Comparison of ENCODE assay signal across 1 cellular context in genomic region chr22:22552630-22553029, GRCh38.
TF ChIP-seq lines count a peak whose summit lies in the region.

No MANE protein-coding gene starts in this region.

TF ChIP-seq in GM12878, 131 proteins besides CTCF, POLR2A, EP300 and RAD21:
- no peak for TF ChIP-seq NBN (IDR thresholded peaks at IDR 0.05)
- no peak for TF ChIP-seq MXI1 (IDR thresholded peaks at IDR 0.05; ENCODE audit: low read depth, low read length)
- no peak for TF ChIP-seq PAX5 (IDR thresholded peaks at IDR 0.05; ENCODE audit: borderline replicate concordance, low read depth, low read length)
- no peak for TF ChIP-seq ZSCAN29 (IDR thresholded peaks at IDR 0.05)
- no peak for TF ChIP-seq REST (IDR thresholded peaks at IDR 0.05; ENCODE audit: low read depth, low read length)
- TF ChIP-seq RUNX3 (IDR thresholded peaks at IDR 0.05; ENCODE audit: low read length) = peak; percentile 18; the same call in 1 of the 2 replicates
- TF ChIP-seq KDM1A (IDR thresholded peaks at IDR 0.05; ENCODE audit: borderline replicate concordance) = no peak
- TF ChIP-seq KAT2A (conservative IDR thresholded peaks at IDR 0.05; ENCODE audit: control insufficient read depth, low read depth, low read length) = no peak
- TF ChIP-seq SMC3 (IDR thresholded peaks at IDR 0.05; ENCODE audit: borderline replicate concordance, low read length) = peak; percentile 32; the same call in 1 of the 2 replicates
